Comparison of ENCODE assay signal across 7 cellular contexts in genomic region chr1:203555484-203556046, GRCh38.
DNase-seq lines count a peak whose midpoint lies in the region; ATAC-seq and TF ChIP-seq lines count a peak whose summit lies in the region.

No MANE protein-coding gene starts in this region.

- peaks cover 2% of the 10 kb centered on the region for H3K79me2 ChIP-seq in fibroblast of lung (ENCODE audit: control insufficient read depth, insufficient read depth, low read length)

- in situ Hi-C loops in transverse colon (cut with MboI; ENCODE audit: low pct_ligation_motif_present in 1 of 4, low pct_unique_long_range_greater_than_20kb in 1 of 4, low sequenced_read_pairs in 3 of 4): no loop called here

- H3K4me3 ChIP-seq in fibroblast of lung (replicated peaks in 1 of 4; ENCODE audit: control extremely low read depth in 1 of 4, insufficient read depth in 1 of 4, low read depth in 3 of 4, low read length in 4 of 4) (peak overlapping the region in 1 of 4 experiments; percentile 33), neuron (ENCODE audit: low read length) (no peak overlapping the region), transverse colon (peak overlapping the region in 1 of 4 donors; percentile 8)

- DNase-seq in T-helper 17 cell: no peak
- DNase-seq in fibroblast of lung (ENCODE audit: low read depth in 2 of 2): no peak
- no peak for DNase-seq in transverse colon
- no peak for DNase-seq in NCI-H2107 treated with DMSO at 0.1 percent for 48 hours (lab: John Stamatoyannopoulos, UW; ENCODE audit: unreplicated experiment)
- DNase-seq in stimulated activated CD4-positive, alpha-beta T cell treated with anti-CD3 and anti-CD28 coated beads, Interleukin-15, amount 100 ng/mL, for 24 hours: no peak

- no peak for TF ChIP-seq POLR2A in transverse colon (IDR thresholded peaks at IDR 0.05)

- H4K20me1 ChIP-seq in fibroblast of lung (ENCODE audit: control insufficient read depth, extremely low read depth, insufficient read depth, low read length): no peaks in the 10 kb centered on the region

- H2AFZ ChIP-seq in fibroblast of lung (ENCODE audit: low read length) (no peak overlapping the region), neuron (ENCODE audit: low read depth, low read length) (peak overlapping the region; percentile 48)

- no peaks in the 10 kb centered on the region for H3K36me3 ChIP-seq in fibroblast of lung (ENCODE audit: control insufficient read depth, insufficient read depth, low read length)
- H3K36me3 ChIP-seq in neuron (ENCODE audit: insufficient read depth, low read length): no peaks in the 10 kb centered on the region
- no peaks in the 10 kb centered on the region for H3K36me3 ChIP-seq in transverse colon

- H3K27me3 ChIP-seq in fibroblast of lung (ENCODE audit: control insufficient read depth, insufficient read depth, low read length) (no peaks in the 10 kb centered on the region), neuron (ENCODE audit: insufficient read depth, low read length) (no peaks in the 10 kb centered on the region), transverse colon (no peaks in the 10 kb centered on the region)

- H3K27ac ChIP-seq in fibroblast of lung (ENCODE audit: insufficient read depth, low read length): peak overlapping the region; percentile 96
- peak overlapping the region; percentile 84 to 90 (median 84) for H3K27ac ChIP-seq in transverse colon

- peak overlapping the region; percentile 78 for H3K4me2 ChIP-seq in fibroblast of lung (ENCODE audit: extremely low read depth, insufficient read depth, low read length)

- no peak for TF ChIP-seq EP300 in transverse colon (IDR thresholded peaks at IDR 0.05; ENCODE audit: low read depth)

- H3K4me1 Mint-ChIP-seq in T-helper 17 cell: peaks cover 6% of the 10 kb centered on the region

- no peak overlapping the region for H3K4me3 Mint-ChIP-seq in T-helper 17 cell

- peaks cover 24% of the 10 kb centered on the region for H3K27me3 Mint-ChIP-seq in T-helper 17 cell

- H3K4me1 ChIP-seq in fibroblast of lung (ENCODE audit: control insufficient read depth, extremely low read depth, insufficient read depth, low read length): peaks cover 36% of the 10 kb centered on the region
- H3K4me1 ChIP-seq in neuron (ENCODE audit: insufficient read depth, low read length): peaks cover 25% of the 10 kb centered on the region
- peaks cover 8 to 46% (median 19%) of the 10 kb centered on the region in 4 donors for H3K4me1 ChIP-seq in transverse colon

- intact Hi-C loops in transverse colon (cut with DNase I; ENCODE audit: low total_unique reads): loop anchor here (5.0 kb wide), 1 partner anchor 43 kb away; no protein-coding TSS in a partner anchor

- H3K27ac Mint-ChIP-seq in T-helper 17 cell: peak overlapping the region; percentile 45

- 73% methylated on average over 9 of the region's 9 CpGs; no CpG with 5 or more reads in 1 of the 2 donors for WGBS in transverse colon (ENCODE audit: low coverage in 1 of 2), 2 donors

- peaks cover 6% of the 10 kb centered on the region for H3K36me3 Mint-ChIP-seq in T-helper 17 cell (ENCODE audit: low read depth)

- ATAC-seq in T-helper 17 cell (no peak), GM21786 (IDR thresholded peaks at IDR 0.05; ENCODE audit: unreplicated experiment) (no peak)

- peak overlapping the region; percentile 62 for H3K9ac ChIP-seq in fibroblast of lung (ENCODE audit: insufficient read depth, low read length)

- no peak for TF ChIP-seq CTCF in fibroblast of lung (conservative IDR thresholded peaks at IDR 0.05 in 1 of 2, IDR thresholded peaks at IDR 0.05 in 1 of 2; ENCODE audit: low read depth in 1 of 2, low read length in 2 of 2)
- TF ChIP-seq CTCF in transverse colon (IDR thresholded peaks at IDR 0.05): no peak

- H3K9me3 ChIP-seq in T-helper 17 cell (ENCODE audit: control insufficient read depth, low read length, poor library complexity, severe bottlenecking) (no peaks in the 10 kb centered on the region), fibroblast of lung (ENCODE audit: control insufficient read depth, insufficient read depth, low read depth, low read length) (no peaks in the 10 kb centered on the region), neuron (ENCODE audit: low read length) (no peaks in the 10 kb centered on the region), transverse colon (no peaks in the 10 kb centered on the region)
